In the genomic region with DNA sequence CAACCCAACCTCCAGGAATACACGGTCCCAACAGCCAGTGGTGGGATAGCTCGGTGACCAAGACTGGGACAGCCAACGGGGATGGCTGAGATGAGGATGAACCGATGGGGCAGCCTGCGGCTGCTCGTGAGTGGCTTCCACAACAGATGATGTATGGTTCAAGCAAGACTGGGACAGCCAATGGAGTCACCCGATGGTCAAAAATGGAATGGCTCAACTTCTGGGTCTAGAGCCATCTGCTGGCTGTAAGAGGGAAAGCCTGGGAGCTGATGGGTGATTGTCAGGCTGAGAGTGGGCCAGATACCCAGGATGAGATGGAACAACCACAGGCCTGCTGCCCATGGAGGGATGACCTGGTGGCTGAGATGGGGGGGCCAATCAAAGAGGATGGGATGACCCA, we compare ENCODE assay signal across 13 cellular contexts. TPM values are rescaled to one million over a fixed set of nuclear protein-coding genes. Genes with fewer than 3 reads are reported as not detected.
DNase-seq lines count a peak whose midpoint lies in the region; ATAC-seq and TF ChIP-seq lines count a peak whose summit lies in the region.
"Had no signal": no experiment of that assay in that cellular context is flagged by ENCODE, and none has a peak within 500 bp of the region (broad histone marks: within the 10 kb centered on the region; RNA-seq: fewer than 3 reads in every experiment).

No MANE protein-coding gene starts in this region.

- DNase-seq in NCI-H2227 (lab: John Stamatoyannopoulos, UW; ENCODE audit: unreplicated experiment) (peak; percentile 18), NCI-H2227 treated with DMSO at 0.1 percent for 48 hours (lab: John Stamatoyannopoulos, UW) (no peak), MM.1S (peak; percentile 20), endothelial cell (ENCODE audit: low spot score) (no peak), retinal pigment epithelial cell (ENCODE audit: low read depth) (no peak), CD1c-positive myeloid dendritic cell (ENCODE audit: extremely low spot score) (no peak), NCI-H2196 (lab: John Stamatoyannopoulos, UW; ENCODE audit: unreplicated experiment) (no peak)
- DNase-seq: activated T-cell treated with anti-CD3 and anti-CD28 coated beads, Interleukin-2, amount 50 U/mL, for 4 hours; lower lobe of right lung; NCI-H1105 treated with DMSO at 0.1 percent for 48 hours; stimulated activated CD4-positive, alpha-beta T cell treated with anti-CD3 and anti-CD28 coated beads, Interleukin-15, amount 100 ng/mL, for 24 hours had no signal

- no peaks in the 10 kb centered on the region for H3K9me3 Mint-ChIP-seq in endothelial cell (ENCODE audit: unreplicated experiment)
- H3K9me3 Mint-ChIP-seq: activated T-cell treated with anti-CD3 and anti-CD28 coated beads, Interleukin-2, amount 50 U/mL, for 4 hours had no signal

- H4K20me1 ChIP-seq in MM.1S (ENCODE audit: insufficient read depth, low read length): no peaks in the 10 kb centered on the region

- H3K36me3 ChIP-seq in MM.1S (replicated peaks; ENCODE audit: insufficient read depth, low read length): no peaks in the 10 kb centered on the region
- H3K36me3 ChIP-seq: lower lobe of right lung, thoracic aorta had no signal

- TF ChIP-seq CTCF in MM.1S (IDR thresholded peaks at IDR 0.05; ENCODE audit: low read length) (peak; percentile 45), endothelial cell (IDR thresholded peaks at IDR 0.05; ENCODE audit: unreplicated experiment) (peak; percentile 43), retinal pigment epithelial cell (conservative IDR thresholded peaks at IDR 0.05; ENCODE audit: low read depth, low read length) (peak; percentile 66)

- H3K27ac Mint-ChIP-seq in endothelial cell (ENCODE audit: unreplicated experiment): no peak overlapping the region

- H3K4me2 ChIP-seq in MM.1S (ENCODE audit: low read depth, low read length): no peak overlapping the region

- H3K79me2 ChIP-seq in MM.1S (ENCODE audit: low read length): no peaks in the 10 kb centered on the region

- no peaks in the 10 kb centered on the region for H3K9me3 ChIP-seq in MM.1S (replicated peaks; ENCODE audit: insufficient read depth, low read length)
- H3K9me3 ChIP-seq: lower lobe of right lung, thoracic aorta had no signal

- peaks cover 9% of the 10 kb centered on the region for H3K27me3 Mint-ChIP-seq in endothelial cell (ENCODE audit: unreplicated experiment)

- H3K4me1 Mint-ChIP-seq in endothelial cell (ENCODE audit: unreplicated experiment): peaks cover 9% of the 10 kb centered on the region

- H3K4me3 ChIP-seq in MM.1S (ENCODE audit: low read length) (no peak overlapping the region), retinal pigment epithelial cell (ENCODE audit: low read length) (no peak overlapping the region)
- H3K4me3 ChIP-seq: lower lobe of right lung, thoracic aorta had no signal

- H2AFZ ChIP-seq in MM.1S (ENCODE audit: low read length): no peak overlapping the region

- no peak overlapping the region for H3K4me3 Mint-ChIP-seq in endothelial cell (ENCODE audit: unreplicated experiment)
- H3K4me3 Mint-ChIP-seq: activated T-cell treated with anti-CD3 and anti-CD28 coated beads, Interleukin-2, amount 50 U/mL, for 4 hours had no signal

- H3K27me3 ChIP-seq in MM.1S (replicated peaks; ENCODE audit: insufficient read depth, low read length): peaks cover 95% of the 10 kb centered on the region

- H3K27ac ChIP-seq in MM.1S (ENCODE audit: low read length): no peak overlapping the region
- H3K27ac ChIP-seq: lower lobe of right lung, thoracic aorta had no signal

- no peaks in the 10 kb centered on the region for H3K4me1 ChIP-seq in MM.1S (ENCODE audit: low read length)
- H3K4me1 ChIP-seq: lower lobe of right lung had no signal

- H3K9ac ChIP-seq in MM.1S (ENCODE audit: low read length): no peak overlapping the region

- no peaks in the 10 kb centered on the region for H3F3A ChIP-seq in MM.1S (ENCODE audit: insufficient read depth, low read length)

- no peaks in the 10 kb centered on the region for H3K36me3 Mint-ChIP-seq in endothelial cell (ENCODE audit: low read depth, unreplicated experiment)

- no peaks in the 10 kb centered on the region for H3K9me2 ChIP-seq in MM.1S (replicated peaks; ENCODE audit: insufficient read depth, low read length)

- ATAC-seq in HG03095 (IDR thresholded peaks at IDR 0.05; ENCODE audit: unreplicated experiment): no peak
- ATAC-seq: activated T-cell treated with anti-CD3 and anti-CD28 coated beads, Interleukin-2, amount 50 U/mL, for 4 hours; lower lobe of right lung had no signal

RNA-seq across cellular contexts. Expression of a gene that starts 35.5 kb away (rescaled TPM):
- total RNA-seq in endothelial cell (ENCODE audit: unreplicated experiment): 9.7 TPM

RNA-seq across cellular contexts. Expression of a gene that starts 36.8 kb away (rescaled TPM):
- total RNA-seq in endothelial cell (ENCODE audit: unreplicated experiment): 0.13 TPM
- total RNA-seq: activated T-cell treated with anti-CD3 and anti-CD28 coated beads, Interleukin-2, amount 50 U/mL, for 4 hours had no signal

Comparison
In these comparisons a context has a peak if more than half of its experiments do, and no peak if none do; other contexts are left out.
1. DNase-seq: peak in NCI-H2227 (single experiment) and MM.1S (single experiment); none in NCI-H2227 treated with DMSO at 0.1 percent for 48 hours (single experiment), endothelial cell (single experiment), retinal pigment epithelial cell (single experiment), CD1c-positive myeloid dendritic cell (single experiment) and NCI-H2196 (single experiment).
2. Peak in every context shown above with its lines, with median percentiles within 50 percentile points of each other: CTCF ChIP-seq.